19 cellular contexts compared by ENCODE assay signal in genomic region chr6:727796-728195, GRCh38.
"Had no signal": no experiment of that assay in that cellular context is flagged by ENCODE, and none has a peak within 500 bp of the region (broad histone marks: within the 10 kb centered on the region; RNA-seq: fewer than 3 reads in every experiment).

No MANE protein-coding gene starts in this region.

- DNase-seq: KBM-7, MV-4-11, NCI-H1048, NCI-H1105, NCI-H1417 treated with DMSO at 0.1 percent for 48 hours, NCI-H146, NCI-H1694 treated with DMSO at 0.1 percent for 48 hours, NCI-H1930, NCI-H2081, NCI-H2107, NCI-H226, NCI-H446, NCI-H510A, NCI-H524 treated with DMSO at 0.1 percent for 48 hours, NCI-H69, NCI-H774, Right ventricle myocardium superior, RPMI8226, SIG-M5 had no signal
